9 cellular contexts compared by ENCODE assay signal in genomic region chr18:23378470-23378764, GRCh38.
DNase-seq lines count a peak whose midpoint lies in the region; ATAC-seq and TF ChIP-seq lines count a peak whose summit lies in the region.
"Had no signal": no experiment of that assay in that cellular context is flagged by ENCODE, and none has a peak within 500 bp of the region (broad histone marks: within the 10 kb centered on the region; RNA-seq: fewer than 3 reads in every experiment).

No MANE protein-coding gene starts in this region.

- H4K8ac ChIP-seq in mesenchymal stem cell (ENCODE audit: low read length), result no peak overlapping the region

- peak overlapping the region; percentile 84 for H3K27ac Mint-ChIP-seq in MCF 10A (ENCODE audit: low read depth, unreplicated experiment)
- no peak overlapping the region for H3K27ac Mint-ChIP-seq in progenitor cell of endocrine pancreas
- H3K27ac Mint-ChIP-seq in immature natural killer cell, result no peak overlapping the region

- no TSS peak for BruUV-seq in MCF 10A (replicated peaks; lab: Mats Ljungman, UMichigan)

- no peaks in the 10 kb centered on the region for H3K36me3 ChIP-seq in left ventricle myocardium inferior
- peaks cover under 1 to 5% of the 10 kb centered on the region in 2 experiments for H3K36me3 ChIP-seq in mesenchymal stem cell (ENCODE audit: control insufficient read depth in 1 of 2, insufficient read depth in 2 of 2, low read depth in 1 of 2, low read length in 2 of 2)
- H3K36me3 ChIP-seq in uterus, result no peaks in the 10 kb centered on the region

- no peak overlapping the region for H2BK5ac ChIP-seq in mesenchymal stem cell (ENCODE audit: low read depth, low read length, poor library complexity, severe bottlenecking)

- no peak for TF ChIP-seq POLR2A in uterus (IDR thresholded peaks at IDR 0.05)

- peak overlapping the region; percentile 89 for H3K9ac ChIP-seq in mesenchymal stem cell (ENCODE audit: low read length)

- DNase-seq in left ventricle myocardium inferior (no peak), left ventricle myocardium superior (no peak), MCF 10A (ENCODE audit: unreplicated experiment) (peak; percentile 55), mesenchymal stem cell (no peak), uterus (no peak), progenitor cell of endocrine pancreas (ENCODE audit: low spot score, unreplicated experiment) (no peak), SHP77 (lab: John Stamatoyannopoulos, UW) (no peak), immature natural killer cell (no peak)
- DNase-seq: central memory CD4-positive, alpha-beta T cell had no signal

- no peak overlapping the region for H3K14ac ChIP-seq in mesenchymal stem cell (ENCODE audit: low read length in 2 of 2)

- peaks cover 24% of the 10 kb centered on the region for H3K4me1 Mint-ChIP-seq in MCF 10A (ENCODE audit: insufficient read depth, unreplicated experiment)
- H3K4me1 Mint-ChIP-seq in progenitor cell of endocrine pancreas (ENCODE audit: low read depth), result peaks cover 2% of the 10 kb centered on the region
- peaks cover 0 to 5% of the 10 kb centered on the region in 2 donors for H3K4me1 Mint-ChIP-seq in immature natural killer cell

- POLR2A ChIA-PET in MCF 10A (lab: Yijun Ruan, JAX), result interaction anchor here (0.6 to 3.7 kb wide), 20 partner anchors 23 to 579 kb away, joined by 3 to 44 read pairs (median 5); partner anchors contain the start of genes CABLES1 and RIOK3

- H2BK120ac ChIP-seq in mesenchymal stem cell (ENCODE audit: low read depth, low read length), result no peak overlapping the region

- H3K79me1 ChIP-seq in mesenchymal stem cell (replicated peaks; ENCODE audit: low read length, poor library complexity, severe bottlenecking), result peaks cover 7% of the 10 kb centered on the region

- H3K27ac ChIP-seq in left ventricle myocardium inferior (replicated peaks) (peak overlapping the region; percentile 60), mesenchymal stem cell (ENCODE audit: low read length, poor library complexity, severe bottlenecking) (no peak overlapping the region), uterus (peak overlapping the region; percentile 93 to 98)

- H3K36me3 Mint-ChIP-seq in MCF 10A (ENCODE audit: insufficient read depth, unreplicated experiment) (peaks cover 4% of the 10 kb centered on the region), progenitor cell of endocrine pancreas (ENCODE audit: insufficient read depth) (peaks cover 1% of the 10 kb centered on the region), immature natural killer cell (peaks cover 4 to 24% (median 22%) of the 10 kb centered on the region in 3 donors)

- no peak overlapping the region for H3K4me2 ChIP-seq in mesenchymal stem cell (ENCODE audit: low read length, poor library complexity, severe bottlenecking)

- H3K4me3 ChIP-seq in left ventricle myocardium inferior, result no peak overlapping the region
- H3K4me3 ChIP-seq in mesenchymal stem cell (ENCODE audit: insufficient read depth in 1 of 2, low read depth in 1 of 2, low read length in 2 of 2), result peak overlapping the region in 1 of 2 experiments; percentile 37
- no peak overlapping the region for H3K4me3 ChIP-seq in uterus

- ATAC-seq in left ventricle myocardium superior, result no peak

- H3K27me3 Mint-ChIP-seq in MCF 10A (ENCODE audit: insufficient read depth, unreplicated experiment) (no peaks in the 10 kb centered on the region), progenitor cell of endocrine pancreas (no peaks in the 10 kb centered on the region), immature natural killer cell (ENCODE audit: low read depth in 3 of 3) (peaks cover 0 to 2% (median 0%) of the 10 kb centered on the region in 3 donors)

- peaks cover 9% of the 10 kb centered on the region for H3K4me1 ChIP-seq in left ventricle myocardium inferior
- peaks cover 11% of the 10 kb centered on the region for H3K4me1 ChIP-seq in mesenchymal stem cell (ENCODE audit: control insufficient read depth, insufficient read depth, low read depth, low read length)
- peaks cover 4% of the 10 kb centered on the region in 2 donors for H3K4me1 ChIP-seq in uterus

- H3K23ac ChIP-seq in mesenchymal stem cell (ENCODE audit: low read length in 2 of 2), result no peak overlapping the region

- WGBS in mesenchymal stem cell, result 20% methylated on average over 1 of the region's 1 CpG

- TF ChIP-seq CTCF in left ventricle myocardium inferior (IDR thresholded peaks at IDR 0.05; ENCODE audit: borderline replicate concordance) (no peak), MCF 10A (IDR thresholded peaks at IDR 0.05; ENCODE audit: unreplicated experiment) (no peak), uterus (IDR thresholded peaks at IDR 0.05) (no peak), progenitor cell of endocrine pancreas (IDR thresholded peaks at IDR 0.05; ENCODE audit: unreplicated experiment) (no peak)

- H3K27me3 ChIP-seq in left ventricle myocardium inferior (ENCODE audit: low read depth) (no peaks in the 10 kb centered on the region), mesenchymal stem cell (ENCODE audit: control insufficient read depth in 1 of 2, insufficient read depth in 1 of 2, low read length in 2 of 2) (no peaks in the 10 kb centered on the region), uterus (no peaks in the 10 kb centered on the region)

- H3K9me3 ChIP-seq in left ventricle myocardium inferior (replicated peaks) (no peaks in the 10 kb centered on the region), mesenchymal stem cell (ENCODE audit: control insufficient read depth, low read length) (no peaks in the 10 kb centered on the region), uterus (no peaks in the 10 kb centered on the region)

- H4K91ac ChIP-seq in mesenchymal stem cell (ENCODE audit: low read length), result no peak overlapping the region

- intact Hi-C loops in left ventricle myocardium inferior (cut with micrococcal nuclease), result no loop called here
- intact Hi-C loops in left ventricle myocardium superior (cut with micrococcal nuclease), result no loop called here
- intact Hi-C loops in MCF 10A (cut with micrococcal nuclease), result loop anchor here (1.0 to 10.0 kb wide), 6 partner anchors 128 to 564 kb away; no protein-coding TSS in a partner anchor
- intact Hi-C loops in uterus (cut with DNase I; ENCODE audit: low total_unique reads), result loop anchor here (10.0 kb wide), 1 partner anchor 244 kb away; the partner anchor contains the start of gene CABLES1

- H2AFZ ChIP-seq in mesenchymal stem cell (ENCODE audit: low read depth, low read length), result no peak overlapping the region

- peak overlapping the region; percentile 46 for H3K4me3 Mint-ChIP-seq in MCF 10A (ENCODE audit: unreplicated experiment)
- H3K4me3 Mint-ChIP-seq in progenitor cell of endocrine pancreas (ENCODE audit: low read depth), result no peak overlapping the region
- no peak overlapping the region for H3K4me3 Mint-ChIP-seq in immature natural killer cell

- no peak overlapping the region for H2BK12ac ChIP-seq in mesenchymal stem cell (ENCODE audit: low read length in 2 of 2)

- no peak overlapping the region for H2BK15ac ChIP-seq in mesenchymal stem cell (ENCODE audit: low read depth, poor library complexity, severe bottlenecking)

- H3K9me3 Mint-ChIP-seq in MCF 10A (ENCODE audit: unreplicated experiment) (no peaks in the 10 kb centered on the region), progenitor cell of endocrine pancreas (ENCODE audit: low read depth) (no peaks in the 10 kb centered on the region), immature natural killer cell (no peaks in the 10 kb centered on the region)

- no peak overlapping the region for H2AK5ac ChIP-seq in mesenchymal stem cell (ENCODE audit: low read length, severe bottlenecking)

- no peak overlapping the region for H3K18ac ChIP-seq in mesenchymal stem cell (ENCODE audit: low read depth in 1 of 2, low read length in 2 of 2)

- CTCF ChIA-PET in MCF 10A (lab: Yijun Ruan, JAX), result interaction anchor here (0.6 to 4.8 kb wide), 26 partner anchors 9 to 579 kb away, joined by 3 to 67 read pairs (median 4); partner anchors contain the start of genes CABLES1 and RIOK3

- H3K4ac ChIP-seq in mesenchymal stem cell (ENCODE audit: low read depth in 1 of 2, low read length in 2 of 2), result no peak overlapping the region

Comparison
In these comparisons a context has a peak if more than half of its experiments do, and no peak if none do; other contexts are left out.
1. intact Hi-C loops: an anchor here in MCF 10A (1.0 to 10.0 kb wide) and uterus (10.0 kb wide); none called in left ventricle myocardium inferior and left ventricle myocardium superior.